ENCODE assay signal across 17 cellular contexts in the genomic region with DNA sequence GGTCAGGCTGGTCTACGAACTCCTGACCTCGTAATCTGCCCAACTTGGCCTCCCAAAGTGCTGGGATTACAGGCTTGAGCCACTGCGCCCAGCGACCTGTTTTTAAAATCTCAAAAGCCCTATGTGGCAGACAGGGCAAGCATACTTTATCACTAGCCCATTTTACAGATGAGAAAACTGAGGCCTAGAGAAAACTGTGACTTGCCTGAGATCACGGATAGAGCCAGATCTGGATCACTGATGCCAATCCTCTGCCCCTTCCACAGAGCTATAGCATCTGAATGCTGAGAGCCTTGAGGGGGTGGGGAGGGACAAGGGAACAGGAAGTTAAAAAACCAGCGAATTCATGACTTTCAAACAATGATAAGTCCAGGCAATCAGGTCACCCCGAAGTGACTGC. TPM values are rescaled to one million over a fixed set of nuclear protein-coding genes. Genes with fewer than 3 reads are reported as not detected.
DNase-seq lines count a peak whose midpoint lies in the region; ATAC-seq, FAIRE-seq and TF ChIP-seq lines count a peak whose summit lies in the region.
"Had no signal": no experiment of that assay in that cellular context is flagged by ENCODE, and none has a peak within 500 bp of the region (broad histone marks: within the 10 kb centered on the region; RNA-seq: fewer than 3 reads in every experiment).

No MANE protein-coding gene starts in this region.

- H3K9me3 Mint-ChIP-seq in activated T-helper 1 cell treated with anti-CD3 and anti-CD28 coated beads, Interleukin-12 subunit alpha, Interleukin-12 subunit beta, Interleukin-2, Interleukin-4 antibody, amounts not matched to agents 30 ng/mL and 10 ng/mL and 1 ng/mL, durations not matched to agents 14 hours and 24 hours and 36 hours = no peaks in the 10 kb centered on the region
- no peaks in the 10 kb centered on the region for H3K9me3 Mint-ChIP-seq in activated CD8-positive, alpha-beta T cell treated with anti-CD3 and anti-CD28 coated beads, Interleukin-2, amount 10 ng/mL, durations not matched to agents 7 days and 5 days (ENCODE audit: insufficient read depth)
- H3K9me3 Mint-ChIP-seq: CD4-positive, alpha-beta T cell; IgD-negative memory B cell had no signal

- WGBS in A549 (ENCODE audit: missing lambda C conversion rate) = 58% methylated on average over 7 of the region's 7 CpGs

- peak overlapping the region; percentile 23 for H3K27ac Mint-ChIP-seq in activated T-helper 1 cell treated with anti-CD3 and anti-CD28 coated beads, Interleukin-12 subunit alpha, Interleukin-12 subunit beta, Interleukin-2, Interleukin-4 antibody, amounts not matched to agents 30 ng/mL and 10 ng/mL and 1 ng/mL, durations not matched to agents 14 hours and 24 hours and 36 hours
- H3K27ac Mint-ChIP-seq in activated CD8-positive, alpha-beta T cell treated with anti-CD3 and anti-CD28 coated beads, Interleukin-2, amount 10 ng/mL, durations not matched to agents 7 days and 5 days = no peak overlapping the region
- H3K27ac Mint-ChIP-seq: CD4-positive, alpha-beta T cell had no signal

- no peak overlapping the region for H3K9ac ChIP-seq in BLaER1
- H3K9ac ChIP-seq: KMS-11 had no signal

- H3K4me2 ChIP-seq in A549 (no peak overlapping the region), BLaER1 (peak overlapping the region; percentile 96)
- H3K4me2 ChIP-seq: KMS-11 had no signal

- DNase-seq in A549 (ENCODE audit: low read depth in 1 of 2, low spot score in 1 of 2) = no peak
- DNase-seq in MV-4-11 (lab: John Stamatoyannopoulos, UW) = peak; percentile 48
- DNase-seq in activated T-helper 1 cell treated with anti-CD3 and anti-CD28 coated beads, Interleukin-12 subunit alpha, Interleukin-12 subunit beta, Interleukin-2, Interleukin-4 antibody, amounts not matched to agents 30 ng/mL and 10 ng/mL and 1 ng/mL, durations not matched to agents 14 hours and 24 hours and 36 hours (ENCODE audit: low spot score) = no peak
- DNase-seq in DMS114 treated with DMSO at 0.1 percent for 48 hours (lab: John Stamatoyannopoulos, UW; ENCODE audit: unreplicated experiment) = no peak
- DNase-seq in activated CD4-positive, alpha-beta T cell treated with anti-CD3 and anti-CD28 coated beads, Interleukin-2, amount 50 U/mL, for 4 hours = no peak
- no peak for DNase-seq in activated CD8-positive, alpha-beta T cell treated with anti-CD3 and anti-CD28 coated beads, Interleukin-2, amount 10 ng/mL, durations not matched to agents 7 days and 5 days
- DNase-seq: Calu3; CD4-positive, alpha-beta T cell; DMS 273 treated with DMSO at 0.1 percent for 48 hours; DMS79; HCEC 1CT had no signal

- H3K36me3 ChIP-seq in BLaER1 = no peaks in the 10 kb centered on the region

- no peaks in the 10 kb centered on the region for H3K36me3 Mint-ChIP-seq in activated T-helper 1 cell treated with anti-CD3 and anti-CD28 coated beads, Interleukin-12 subunit alpha, Interleukin-12 subunit beta, Interleukin-2, Interleukin-4 antibody, amounts not matched to agents 30 ng/mL and 10 ng/mL and 1 ng/mL, durations not matched to agents 14 hours and 24 hours and 36 hours (ENCODE audit: low read depth)
- no peaks in the 10 kb centered on the region for H3K36me3 Mint-ChIP-seq in activated CD8-positive, alpha-beta T cell treated with anti-CD3 and anti-CD28 coated beads, Interleukin-2, amount 10 ng/mL, durations not matched to agents 7 days and 5 days (ENCODE audit: low read depth)

- no peak for TF ChIP-seq EP300 in A549 (IDR thresholded peaks at IDR 0.05)

- peaks cover 20% of the 10 kb centered on the region for H3K27me3 ChIP-seq in BLaER1

- no peak for TF ChIP-seq POLR2A in A549 (IDR thresholded peaks at IDR 0.05; ENCODE audit: low read length)

- no peak overlapping the region for H3K4me3 ChIP-seq in A549
- H3K4me3 ChIP-seq in BLaER1 = no peak overlapping the region

- no peaks in the 10 kb centered on the region for H3K9me3 ChIP-seq in A549
- H3K9me3 ChIP-seq in BLaER1 = no peaks in the 10 kb centered on the region

- peaks cover 4% of the 10 kb centered on the region; the same call in 1 of the 2 replicates for H4K20me1 ChIP-seq in BLaER1

- no peak overlapping the region for H3K4me3 Mint-ChIP-seq in activated T-helper 1 cell treated with anti-CD3 and anti-CD28 coated beads, Interleukin-12 subunit alpha, Interleukin-12 subunit beta, Interleukin-2, Interleukin-4 antibody, amounts not matched to agents 30 ng/mL and 10 ng/mL and 1 ng/mL, durations not matched to agents 14 hours and 24 hours and 36 hours
- no peak overlapping the region for H3K4me3 Mint-ChIP-seq in activated CD8-positive, alpha-beta T cell treated with anti-CD3 and anti-CD28 coated beads, Interleukin-2, amount 10 ng/mL, durations not matched to agents 7 days and 5 days
- H3K4me3 Mint-ChIP-seq: CD4-positive, alpha-beta T cell had no signal

- H3K4me1 Mint-ChIP-seq in activated T-helper 1 cell treated with anti-CD3 and anti-CD28 coated beads, Interleukin-12 subunit alpha, Interleukin-12 subunit beta, Interleukin-2, Interleukin-4 antibody, amounts not matched to agents 30 ng/mL and 10 ng/mL and 1 ng/mL, durations not matched to agents 14 hours and 24 hours and 36 hours (ENCODE audit: low read depth) = peaks cover 5% of the 10 kb centered on the region
- H3K4me1 Mint-ChIP-seq in activated CD8-positive, alpha-beta T cell treated with anti-CD3 and anti-CD28 coated beads, Interleukin-2, amount 10 ng/mL, durations not matched to agents 7 days and 5 days (ENCODE audit: low read depth) = peaks cover 21% of the 10 kb centered on the region

- ATAC-seq in A549 (no peak), GM21576 (IDR thresholded peaks at IDR 0.05; ENCODE audit: unreplicated experiment) (no peak)
- no peak for ATAC-seq in activated CD8-positive, alpha-beta T cell treated with anti-CD3 and anti-CD28 coated beads, Interleukin-2, amount 10 ng/mL, durations not matched to agents 7 days and 5 days

- no peak for TF ChIP-seq RAD21 in A549 (conservative IDR thresholded peaks at IDR 0.05 in 1 of 2, IDR thresholded peaks at IDR 0.05 in 1 of 2)

- FAIRE-seq in A549 (lab: Jason Lieb, UNC) = no peak

- H3K4me1 ChIP-seq in A549 (no peaks in the 10 kb centered on the region), BLaER1 (peaks cover 67% of the 10 kb centered on the region)

- H3K27ac ChIP-seq in A549 = no peak overlapping the region
- 0 out of 2 replicates have a peak overlapping the region, but pooled peaks have one; percentile 12 for H3K27ac ChIP-seq in BLaER1
- H3K27ac ChIP-seq: KMS-11 had no signal

- intact Hi-C loops in activated T-helper 1 cell treated with anti-CD3 and anti-CD28 coated beads, Interleukin-12 subunit alpha, Interleukin-12 subunit beta, Interleukin-2, Interleukin-4 antibody, amounts not matched to agents 30 ng/mL and 10 ng/mL and 1 ng/mL, durations not matched to agents 14 hours and 24 hours and 36 hours (cut with micrococcal nuclease) = no loop called here

- TF ChIP-seq CTCF in A549 (IDR thresholded peaks at IDR 0.05) = no peak

- POLR2A ChIA-PET in A549 (lab: Yijun Ruan, JAX) = no interaction called here
- POLR2A ChIA-PET in activated CD8-positive, alpha-beta T cell treated with anti-CD3 and anti-CD28 coated beads, Interleukin-2, amount 10 ng/mL, durations not matched to agents 7 days and 5 days (lab: Charles Lee) = no interaction called here

- CTCF ChIA-PET in A549 (lab: Yijun Ruan, JAX) = interaction anchor here (0.8 to 19.7 kb wide), 23 partner anchors 14 to 486 kb away, joined by 3 to 658 read pairs (median 7); a partner anchor contains a TSS
- CTCF ChIA-PET in activated CD8-positive, alpha-beta T cell treated with anti-CD3 and anti-CD28 coated beads, Interleukin-2, amount 10 ng/mL, durations not matched to agents 7 days and 5 days (lab: Charles Lee) = interaction anchor here (0.6 to 9.8 kb wide), 19 partner anchors 11 to 245 kb away, joined by 3 to 559 read pairs (median 9); a partner anchor contains a TSS

- peaks cover 37% of the 10 kb centered on the region for H3K27me3 Mint-ChIP-seq in activated T-helper 1 cell treated with anti-CD3 and anti-CD28 coated beads, Interleukin-12 subunit alpha, Interleukin-12 subunit beta, Interleukin-2, Interleukin-4 antibody, amounts not matched to agents 30 ng/mL and 10 ng/mL and 1 ng/mL, durations not matched to agents 14 hours and 24 hours and 36 hours (ENCODE audit: insufficient read depth)
- H3K27me3 Mint-ChIP-seq in activated CD8-positive, alpha-beta T cell treated with anti-CD3 and anti-CD28 coated beads, Interleukin-2, amount 10 ng/mL, durations not matched to agents 7 days and 5 days (ENCODE audit: low read depth) = peaks cover 28% of the 10 kb centered on the region

RNA-seq across cellular contexts. Expression of a gene that starts 7.4 kb away (rescaled TPM):
- polyA plus RNA-seq in A549 (2011; rRNA removed) (not detected in 2 replicates), A549 (2017; fragmentation: RNase III; extraction: RNeasy Plus Mini Kit Qiagen cat#74134 plus additional on column Dnase treatment) (0.08 to 0.25 TPM (median 0.10 TPM) in 3 replicates)
- 0.12 and 0.29 TPM in 2 replicates for polyA plus RNA-seq in A549 (2012; cell fraction: cytosol; rRNA removed)
- polyA plus RNA-seq in A549 (2012; cell fraction: nucleus; rRNA removed) = 0.40 and 0.96 TPM in 2 replicates
- not detected in 2 replicates for polyA minus RNA-seq in A549 (2011; rRNA and poly(A)+ RNA removed)
- total RNA-seq in activated T-helper 1 cell treated with anti-CD3 and anti-CD28 coated beads, Interleukin-12 subunit alpha, Interleukin-12 subunit beta, Interleukin-2, Interleukin-4 antibody, amounts not matched to agents 30 ng/mL and 10 ng/mL and 1 ng/mL, durations not matched to agents 14 hours and 24 hours and 36 hours = not detected in 2 replicates
- under 1 TPM in 1 of 2 experiments, not detected in 1; 0.37 TPM for total RNA-seq in activated CD8-positive, alpha-beta T cell treated with anti-CD3 and anti-CD28 coated beads, Interleukin-2, amount 10 ng/mL, durations not matched to agents 7 days and 5 days
- total RNA-seq: Calu3; CD4-positive, alpha-beta T cell had no signal
- polyA plus RNA-seq: BJ, IgD-negative memory B cell had no signal

RNA-seq across cellular contexts. Expression of a gene that starts 32.2 kb away (rescaled TPM):
- 0.19 and 0.30 TPM in 2 replicates for polyA plus RNA-seq in A549 (2011; rRNA removed)
- polyA plus RNA-seq in A549 (2012; cell fraction: cytosol; rRNA removed) = 0.65 and 0.84 TPM in 2 replicates
- polyA plus RNA-seq in A549 (2012; cell fraction: nucleus; rRNA removed) = 0.98 and 1.1 TPM in 2 replicates
- 0.38 to 0.58 TPM (median 0.49 TPM) in 3 replicates for polyA plus RNA-seq in A549 (2017; fragmentation: RNase III; extraction: RNeasy Plus Mini Kit Qiagen cat#74134 plus additional on column Dnase treatment)
- polyA minus RNA-seq in A549 (2011; rRNA and poly(A)+ RNA removed) = 0.37 TPM in 1 of 2 replicates, not detected in the other
- 88.5 and 89.0 TPM in 2 replicates for total RNA-seq in activated T-helper 1 cell treated with anti-CD3 and anti-CD28 coated beads, Interleukin-12 subunit alpha, Interleukin-12 subunit beta, Interleukin-2, Interleukin-4 antibody, amounts not matched to agents 30 ng/mL and 10 ng/mL and 1 ng/mL, durations not matched to agents 14 hours and 24 hours and 36 hours
- total RNA-seq in activated CD8-positive, alpha-beta T cell treated with anti-CD3 and anti-CD28 coated beads, Interleukin-2, amount 10 ng/mL, durations not matched to agents 7 days and 5 days = 100 to 1,000 TPM; 133 to 160 TPM

RNA-seq across cellular contexts. Expression of a gene that starts 36.6 kb away (rescaled TPM):
- polyA plus RNA-seq in A549 (2011; rRNA removed) = 0.08 and 0.16 TPM in 2 replicates
- 0.03 and 0.04 TPM in 2 replicates for polyA plus RNA-seq in A549 (2012; cell fraction: cytosol; rRNA removed)
- 0.10 and 0.22 TPM in 2 replicates for polyA plus RNA-seq in A549 (2012; cell fraction: nucleus; rRNA removed)
- polyA plus RNA-seq in A549 (2017; fragmentation: RNase III; extraction: RNeasy Plus Mini Kit Qiagen cat#74134 plus additional on column Dnase treatment) = 0.05 to 0.12 TPM (median 0.10 TPM) in 3 replicates
- polyA minus RNA-seq in A549 (2011; rRNA and poly(A)+ RNA removed) = 0.08 TPM in 1 of 2 replicates, not detected in the other
- total RNA-seq in activated T-helper 1 cell treated with anti-CD3 and anti-CD28 coated beads, Interleukin-12 subunit alpha, Interleukin-12 subunit beta, Interleukin-2, Interleukin-4 antibody, amounts not matched to agents 30 ng/mL and 10 ng/mL and 1 ng/mL, durations not matched to agents 14 hours and 24 hours and 36 hours = 0.26 and 0.78 TPM in 2 replicates
- 1 to 10 TPM; 1.2 to 1.4 TPM for total RNA-seq in activated CD8-positive, alpha-beta T cell treated with anti-CD3 and anti-CD28 coated beads, Interleukin-2, amount 10 ng/mL, durations not matched to agents 7 days and 5 days
- total RNA-seq: H4 had no signal
- polyA plus RNA-seq: BJ, IgD-negative memory B cell had no signal

RNA-seq across cellular contexts. Expression of a gene that starts 48.0 kb away (rescaled TPM):
- polyA plus RNA-seq in A549 (2011; rRNA removed) = 2.8 and 3.5 TPM in 2 replicates
- polyA plus RNA-seq in A549 (2012; cell fraction: cytosol; rRNA removed) = 0.98 and 1.6 TPM in 2 replicates
- 1.0 and 1.2 TPM in 2 replicates for polyA plus RNA-seq in A549 (2012; cell fraction: nucleus; rRNA removed)
- 3.3 to 3.9 TPM (median 3.8 TPM) in 3 replicates for polyA plus RNA-seq in A549 (2017; fragmentation: RNase III; extraction: RNeasy Plus Mini Kit Qiagen cat#74134 plus additional on column Dnase treatment)
- 0.74 and 1.2 TPM in 2 replicates for polyA minus RNA-seq in A549 (2011; rRNA and poly(A)+ RNA removed)
- 19.2 and 25.1 TPM in 2 replicates for total RNA-seq in activated T-helper 1 cell treated with anti-CD3 and anti-CD28 coated beads, Interleukin-12 subunit alpha, Interleukin-12 subunit beta, Interleukin-2, Interleukin-4 antibody, amounts not matched to agents 30 ng/mL and 10 ng/mL and 1 ng/mL, durations not matched to agents 14 hours and 24 hours and 36 hours
- 1 to 10 TPM; 8.7 to 9.4 TPM for total RNA-seq in activated CD8-positive, alpha-beta T cell treated with anti-CD3 and anti-CD28 coated beads, Interleukin-2, amount 10 ng/mL, durations not matched to agents 7 days and 5 days
